Comparison of ENCODE assay signal across 27 cellular contexts in the genomic region with DNA sequence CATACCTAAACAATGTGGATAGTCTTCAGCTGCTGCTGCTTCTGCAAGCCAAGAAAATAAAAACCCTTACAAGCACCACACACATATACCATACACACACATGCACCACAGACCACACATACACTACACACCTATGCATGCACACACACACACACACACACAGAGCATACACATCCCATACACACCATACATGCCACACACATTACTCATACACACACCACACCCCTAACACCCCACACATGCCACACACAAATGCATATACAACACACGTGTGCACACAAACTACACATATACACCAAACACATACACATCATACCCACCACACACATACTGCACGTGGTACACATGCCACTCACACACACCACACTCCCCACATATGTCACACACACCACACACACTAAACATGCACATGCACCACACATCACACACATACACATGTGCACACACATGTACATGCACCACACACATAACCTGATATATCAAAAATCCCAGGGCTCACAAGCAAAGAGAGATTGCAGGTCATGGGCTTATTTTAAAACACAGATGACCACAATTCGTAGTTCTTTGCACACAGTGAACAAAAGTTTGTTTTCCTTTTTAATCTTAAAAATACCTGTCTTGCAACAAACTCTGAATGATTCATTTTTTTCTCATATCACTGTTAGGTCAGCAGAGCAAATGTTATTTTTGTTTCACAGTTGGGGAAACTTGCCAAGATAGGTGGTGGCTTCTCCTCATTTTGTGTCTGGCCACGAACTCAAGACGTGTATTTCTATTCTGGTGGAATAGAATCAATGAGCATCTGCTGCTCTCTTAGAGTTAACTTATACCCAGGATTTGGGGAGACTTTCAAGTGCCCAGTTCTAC.
DNase-seq lines count a peak whose midpoint lies in the region; ATAC-seq and TF ChIP-seq lines count a peak whose summit lies in the region.
"Had no signal": no experiment of that assay in that cellular context is flagged by ENCODE, and none has a peak within 500 bp of the region (broad histone marks: within the 10 kb centered on the region; RNA-seq: fewer than 3 reads in every experiment).

No MANE protein-coding gene starts in this region.

- H3K4me1 ChIP-seq in SJSA1 (replicated peaks) (peaks cover 16% of the 10 kb centered on the region), esophagus muscularis mucosa (no peaks in the 10 kb centered on the region), upper lobe of right lung (peaks cover 3% of the 10 kb centered on the region), SJCRH30 (no peaks in the 10 kb centered on the region)
- H3K4me1 ChIP-seq: gastrocnemius medialis, left ventricle myocardium inferior, stomach, tibial artery had no signal

- H3K9me3 Mint-ChIP-seq in activated naive CD8-positive, alpha-beta T cell (ENCODE audit: low read depth) = peaks cover 6% of the 10 kb centered on the region
- H3K9me3 Mint-ChIP-seq in activated naive CD8-positive, alpha-beta T cell treated with anti-CD3 and anti-CD28 coated beads, Interleukin-2, amount 50 U/mL, for 24 hours = peaks cover 6% of the 10 kb centered on the region

- H3K27me3 Mint-ChIP-seq in activated naive CD8-positive, alpha-beta T cell = no peaks in the 10 kb centered on the region
- no peaks in the 10 kb centered on the region for H3K27me3 Mint-ChIP-seq in activated naive CD8-positive, alpha-beta T cell treated with anti-CD3 and anti-CD28 coated beads, Interleukin-2, amount 50 U/mL, for 24 hours
- H3K27me3 Mint-ChIP-seq: activated CD4-positive, alpha-beta memory T cell treated with anti-CD3 and anti-CD28 coated beads, Interleukin-2, amount 10 ng/mL, durations not matched to agents 7 days and 5 days had no signal

- TF ChIP-seq POLR2A in esophagus muscularis mucosa (IDR thresholded peaks at IDR 0.05; ENCODE audit: low read depth) = no peak

- H3K4me3 Mint-ChIP-seq in activated naive CD8-positive, alpha-beta T cell = peak overlapping the region; percentile 1
- no peak overlapping the region for H3K4me3 Mint-ChIP-seq in activated naive CD8-positive, alpha-beta T cell treated with anti-CD3 and anti-CD28 coated beads, Interleukin-2, amount 50 U/mL, for 24 hours
- H3K4me3 Mint-ChIP-seq: activated CD4-positive, alpha-beta memory T cell treated with anti-CD3 and anti-CD28 coated beads, Interleukin-2, amount 10 ng/mL, durations not matched to agents 7 days and 5 days; CD8-positive, alpha-beta memory T cell; HFFc6; natural killer cell; WTC11 had no signal

- H3K27me3 ChIP-seq in SJSA1 (replicated peaks) = no peaks in the 10 kb centered on the region
- H3K27me3 ChIP-seq in esophagus muscularis mucosa = peaks cover 0 to 5% (median 0%) of the 10 kb centered on the region in 4 donors
- no peaks in the 10 kb centered on the region for H3K27me3 ChIP-seq in upper lobe of right lung
- no peaks in the 10 kb centered on the region for H3K27me3 ChIP-seq in SJCRH30
- H3K27me3 ChIP-seq: esophagus squamous epithelium, gastrocnemius medialis, hepatocyte, spleen, stomach, tibial artery had no signal

- no peak for ATAC-seq in activated naive CD8-positive, alpha-beta T cell treated with anti-CD3 and anti-CD28 coated beads, Interleukin-2, amount 50 U/mL, for 24 hours
- ATAC-seq in upper lobe of right lung = peak; percentile 41
- ATAC-seq: gastrocnemius medialis, WTC11 had no signal

- intact Hi-C loops in esophagus muscularis mucosa (cut with DNase I) = no loop called here
- intact Hi-C loops in upper lobe of right lung (cut with DNase I) = no loop called here

- no peak for TF ChIP-seq CTCF in esophagus muscularis mucosa (IDR thresholded peaks at IDR 0.05)
- TF ChIP-seq CTCF in upper lobe of right lung (IDR thresholded peaks at IDR 0.05) = no peak

- H3K27ac ChIP-seq in SJSA1 (peak overlapping the region; percentile 70), esophagus muscularis mucosa (replicated peaks in 1 of 4) (no peak overlapping the region), upper lobe of right lung (no peak overlapping the region), SJCRH30 (no peak overlapping the region)
- H3K27ac ChIP-seq: gastrocnemius medialis, hepatocyte, left ventricle myocardium inferior, spleen, tibial artery had no signal

- no peak for TF ChIP-seq EP300 in esophagus muscularis mucosa (IDR thresholded peaks at IDR 0.05)

- H3K27ac Mint-ChIP-seq in activated naive CD8-positive, alpha-beta T cell = peak overlapping the region; percentile 50
- H3K27ac Mint-ChIP-seq in activated naive CD8-positive, alpha-beta T cell treated with anti-CD3 and anti-CD28 coated beads, Interleukin-2, amount 50 U/mL, for 24 hours = no peak overlapping the region
- H3K27ac Mint-ChIP-seq: activated CD4-positive, alpha-beta memory T cell treated with anti-CD3 and anti-CD28 coated beads, Interleukin-2, amount 10 ng/mL, durations not matched to agents 7 days and 5 days; HFFc6; WTC11 had no signal

- H3K4me3 ChIP-seq in SJSA1 (no peak overlapping the region), esophagus muscularis mucosa (no peak overlapping the region), upper lobe of right lung (no peak overlapping the region), SJCRH30 (no peak overlapping the region)
- H3K4me3 ChIP-seq: esophagus squamous epithelium, gastrocnemius medialis, hepatocyte, left ventricle myocardium inferior, spleen, stomach, tibial artery had no signal

- H3K4me1 Mint-ChIP-seq in activated naive CD8-positive, alpha-beta T cell (ENCODE audit: low read depth) = peaks cover 40% of the 10 kb centered on the region
- H3K4me1 Mint-ChIP-seq in activated naive CD8-positive, alpha-beta T cell treated with anti-CD3 and anti-CD28 coated beads, Interleukin-2, amount 50 U/mL, for 24 hours = peaks cover 61% of the 10 kb centered on the region
- H3K4me1 Mint-ChIP-seq: WTC11 had no signal

- no peaks in the 10 kb centered on the region for H3K9me3 ChIP-seq in SJSA1 (replicated peaks)
- peaks cover 0 to 9% (median 4%) of the 10 kb centered on the region in 4 donors for H3K9me3 ChIP-seq in esophagus muscularis mucosa
- no peaks in the 10 kb centered on the region for H3K9me3 ChIP-seq in upper lobe of right lung
- H3K9me3 ChIP-seq in SJCRH30 (replicated peaks) = no peaks in the 10 kb centered on the region
- H3K9me3 ChIP-seq: esophagus squamous epithelium, gastrocnemius medialis, left ventricle myocardium inferior, tibial artery had no signal

- WGBS in esophagus muscularis mucosa = 63% methylated on average over 5 of the region's 5 CpGs

- H3K36me3 ChIP-seq in SJSA1 = no peaks in the 10 kb centered on the region
- H3K36me3 ChIP-seq in esophagus muscularis mucosa = no peaks in the 10 kb centered on the region
- no peaks in the 10 kb centered on the region for H3K36me3 ChIP-seq in upper lobe of right lung
- H3K36me3 ChIP-seq in SJCRH30 = no peaks in the 10 kb centered on the region
- H3K36me3 ChIP-seq: esophagus squamous epithelium, gastrocnemius medialis, left ventricle myocardium inferior, spleen, stomach, tibial artery had no signal

- H3K36me3 Mint-ChIP-seq in activated naive CD8-positive, alpha-beta T cell = peaks cover 2% of the 10 kb centered on the region
- peaks cover 12% of the 10 kb centered on the region for H3K36me3 Mint-ChIP-seq in activated naive CD8-positive, alpha-beta T cell treated with anti-CD3 and anti-CD28 coated beads, Interleukin-2, amount 50 U/mL, for 24 hours (ENCODE audit: low read depth)
- H3K36me3 Mint-ChIP-seq: natural killer cell, WTC11 had no signal

- no peak for DNase-seq in activated naive CD8-positive, alpha-beta T cell treated with anti-CD3 and anti-CD28 coated beads, Interleukin-2, amount 50 U/mL, for 24 hours
- DNase-seq in SJSA1 (ENCODE audit: low read depth in 1 of 2, low spot score in 2 of 2) = peak in 1 of 2 experiments; percentile 2
- DNase-seq in esophagus muscularis mucosa (ENCODE audit: extremely low spot score) = peak; percentile 82
- DNase-seq in upper lobe of right lung = no peak
- DNase-seq in stimulated activated CD4-positive, alpha-beta T cell treated with anti-CD3 and anti-CD28 coated beads, Interleukin-2, amount 100 ng/mL, for 48 hours = no peak
- no peak for DNase-seq in SJCRH30
- DNase-seq: activated CD4-positive, alpha-beta memory T cell treated with anti-CD3 and anti-CD28 coated beads, Interleukin-2, amount 10 ng/mL, durations not matched to agents 7 days and 5 days; CD8-positive, alpha-beta memory T cell; cortex of kidney; DMS53; esophagus squamous epithelium; gastrocnemius medialis; HFFc6; left ventricle myocardium inferior; midbrain; natural killer cell; NCI-H1105 treated with DMSO at 0.1 percent for 48 hours; NCI-H2081 treated with DMSO at 0.1 percent for 48 hours; NCI-H446; NCI-H82; spleen; stimulated activated CD4-positive, alpha-beta T cell treated with anti-CD3 and anti-CD28 coated beads, Interleukin-4, amount 100 ng/mL, for 4 hours; stomach; tibial artery had no signal
